18 cellular contexts compared by ENCODE assay signal in the genomic region with DNA sequence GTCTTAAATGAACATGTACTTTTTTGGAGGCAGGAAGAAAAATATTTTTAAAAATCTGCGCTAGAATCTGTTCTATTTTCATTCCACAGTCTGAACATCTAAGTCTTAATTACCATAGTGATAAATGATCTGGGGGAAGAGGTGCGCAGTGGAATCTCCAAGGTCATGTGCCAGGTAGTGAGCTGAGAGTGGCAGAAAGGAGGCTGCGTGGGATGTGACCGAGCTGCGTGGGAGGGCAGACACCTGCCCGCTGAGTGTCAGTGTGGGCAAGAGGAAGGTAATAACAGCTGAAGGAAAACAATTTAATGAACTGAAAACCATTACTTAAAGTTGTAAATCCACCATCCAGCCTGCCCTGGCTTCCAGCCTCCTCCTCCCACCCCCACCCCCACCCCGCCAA.
"Had no signal": no experiment of that assay in that cellular context is flagged by ENCODE, and none has a peak within 500 bp of the region (broad histone marks: within the 10 kb centered on the region; RNA-seq: fewer than 3 reads in every experiment).

No MANE protein-coding gene starts in this region.

- H3K4me1 Mint-ChIP-seq: activated CD4-positive, alpha-beta T cell treated with anti-CD3 and anti-CD28 coated beads for 36 hours; activated naive CD8-positive, alpha-beta T cell treated with anti-CD3 and anti-CD28 coated beads for 36 hours; stimulated activated naive CD8-positive, alpha-beta T cell treated with anti-CD3 and anti-CD28 coated beads, Interleukin-15, amount 100 ng/mL, for 72 hours; WTC11 had no signal

- DNase-seq: activated CD4-positive, alpha-beta T cell treated with anti-CD3 and anti-CD28 coated beads for 36 hours; activated gamma-delta T cell treated with Interleukin-2 at 50 U/mL for 16 hours; activated naive CD8-positive, alpha-beta T cell treated with anti-CD3 and anti-CD28 coated beads for 36 hours; amniotic stem cell; erythroblast; left ventricle myocardium inferior; mammary epithelial cell; occipital lobe; posterior cingulate gyrus; SK-N-SH; stimulated activated CD4-positive, alpha-beta T cell treated with anti-CD3 and anti-CD28 coated beads, Interleukin-2, amount 100 ng/mL, for 48 hours; stimulated activated naive CD8-positive, alpha-beta T cell treated with anti-CD3 and anti-CD28 coated beads, Interleukin-15, amount 100 ng/mL, for 72 hours; transverse colon had no signal

- H3K4me1 ChIP-seq: left ventricle myocardium inferior, suprapubic skin, transverse colon had no signal

- H3K4me3 Mint-ChIP-seq: activated CD4-positive, alpha-beta T cell treated with anti-CD3 and anti-CD28 coated beads for 36 hours; activated naive CD8-positive, alpha-beta T cell treated with anti-CD3 and anti-CD28 coated beads for 36 hours; activated T-helper 1 cell treated with anti-CD3 and anti-CD28 coated beads, Interleukin-12 subunit alpha, Interleukin-12 subunit beta, Interleukin-2, Interleukin-4 antibody, amounts not matched to agents 30 ng/mL and 10 ng/mL and 1 ng/mL, durations not matched to agents 14 hours and 24 hours and 36 hours; stimulated activated naive CD8-positive, alpha-beta T cell treated with anti-CD3 and anti-CD28 coated beads, Interleukin-15, amount 100 ng/mL, for 72 hours; T-helper 2 cell treated with Interferon-gamma antibody and Interleukin-4, amounts not matched to agents 5 μg/mL and 100 μg/mL, for 36 hours; WTC11 had no signal

- ATAC-seq: activated CD4-positive, alpha-beta T cell treated with anti-CD3 and anti-CD28 coated beads for 36 hours; stimulated activated naive CD8-positive, alpha-beta T cell treated with anti-CD3 and anti-CD28 coated beads, Interleukin-15, amount 100 ng/mL, for 72 hours; WTC11 had no signal

- H3K27me3 Mint-ChIP-seq: activated CD4-positive, alpha-beta T cell treated with anti-CD3 and anti-CD28 coated beads for 36 hours; activated naive CD8-positive, alpha-beta T cell treated with anti-CD3 and anti-CD28 coated beads for 36 hours; stimulated activated naive CD8-positive, alpha-beta T cell treated with anti-CD3 and anti-CD28 coated beads, Interleukin-15, amount 100 ng/mL, for 72 hours had no signal

- H3K27me3 ChIP-seq: dorsolateral prefrontal cortex, transverse colon had no signal

- H3K9me3 Mint-ChIP-seq: activated naive CD8-positive, alpha-beta T cell treated with anti-CD3 and anti-CD28 coated beads for 36 hours; activated T-helper 1 cell treated with anti-CD3 and anti-CD28 coated beads, Interleukin-12 subunit alpha, Interleukin-12 subunit beta, Interleukin-2, Interleukin-4 antibody, amounts not matched to agents 30 ng/mL and 10 ng/mL and 1 ng/mL, durations not matched to agents 14 hours and 24 hours and 36 hours; stimulated activated naive CD8-positive, alpha-beta T cell treated with anti-CD3 and anti-CD28 coated beads, Interleukin-15, amount 100 ng/mL, for 72 hours; T-helper 2 cell treated with Interferon-gamma antibody and Interleukin-4, amounts not matched to agents 5 μg/mL and 100 μg/mL, for 36 hours; WTC11 had no signal

- H3K27ac Mint-ChIP-seq: activated CD4-positive, alpha-beta T cell treated with anti-CD3 and anti-CD28 coated beads for 36 hours; activated naive CD8-positive, alpha-beta T cell treated with anti-CD3 and anti-CD28 coated beads for 36 hours; activated T-helper 1 cell treated with anti-CD3 and anti-CD28 coated beads, Interleukin-12 subunit alpha, Interleukin-12 subunit beta, Interleukin-2, Interleukin-4 antibody, amounts not matched to agents 30 ng/mL and 10 ng/mL and 1 ng/mL, durations not matched to agents 14 hours and 24 hours and 36 hours; T-helper 2 cell treated with Interferon-gamma antibody and Interleukin-4, amounts not matched to agents 5 μg/mL and 100 μg/mL, for 36 hours; WTC11 had no signal

- H3K9me3 ChIP-seq: left ventricle myocardium inferior, SK-N-SH, suprapubic skin, transverse colon had no signal

- H3K36me3 ChIP-seq: left ventricle myocardium inferior, suprapubic skin, transverse colon had no signal

- H3K27ac ChIP-seq: left ventricle myocardium inferior, suprapubic skin, transverse colon had no signal

- H3K4me3 ChIP-seq: left ventricle myocardium inferior, suprapubic skin, transverse colon had no signal

- H3K36me3 Mint-ChIP-seq: activated naive CD8-positive, alpha-beta T cell treated with anti-CD3 and anti-CD28 coated beads for 36 hours; WTC11 had no signal
